19 cellular contexts compared by ENCODE assay signal in the genomic region with DNA sequence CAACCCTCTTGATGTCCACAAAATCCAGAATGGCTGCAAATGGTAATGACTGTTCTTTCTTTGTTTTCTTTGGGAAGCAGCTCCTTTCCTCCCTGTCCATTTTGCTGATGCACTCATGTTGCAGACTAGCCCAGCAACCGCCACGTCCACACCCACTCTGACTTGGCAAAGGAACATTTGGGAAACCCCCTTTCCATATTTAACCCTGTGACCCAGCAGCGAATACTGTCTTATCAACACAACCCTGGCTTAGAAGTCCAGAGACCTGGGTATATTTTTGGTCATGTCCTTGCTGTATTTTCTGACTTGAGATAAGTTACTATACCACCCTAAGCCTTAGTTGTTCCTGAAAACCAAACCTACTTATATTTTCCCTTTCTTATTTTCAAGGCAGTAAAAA. TPM values are rescaled to one million over a fixed set of nuclear protein-coding genes. Genes with fewer than 3 reads are reported as not detected.
A peak's percentile ranks its signal among the peaks of the same experiment; 100 is the strongest.
DNase-seq lines count a peak whose midpoint lies in the region; ATAC-seq and TF ChIP-seq lines count a peak whose summit lies in the region.
"Had no signal": no experiment of that assay in that cellular context is flagged by ENCODE, and none has a peak within 500 bp of the region (broad histone marks: within the 10 kb centered on the region; RNA-seq: fewer than 3 reads in every experiment).

No MANE protein-coding gene starts in this region.

- POLR2A ChIA-PET in MCF 10A (lab: Yijun Ruan, JAX) = interaction anchor here (0.6 to 1.4 kb wide), 4 partner anchors 13 to 416 kb away, joined by 3 to 5 read pairs (median 3); a partner anchor contains a TSS

- no peaks in the 10 kb centered on the region for H3K9me3 Mint-ChIP-seq in MCF 10A (ENCODE audit: unreplicated experiment)
- H3K9me3 Mint-ChIP-seq: activated naive CD8-positive, alpha-beta T cell treated with anti-CD3 and anti-CD28 coated beads, Interleukin-2, amount 50 U/mL, for 24 hours; activated T-helper 2 cell treated with anti-CD3 and anti-CD28 coated beads, Interferon-gamma antibody, Interleukin-2, Interleukin-4, amounts not matched to agents 10 μg/mL and 5 μg/mL and 100 μg/mL, durations not matched to agents 14 hours and 24 hours and 36 hours had no signal

- no peak overlapping the region for H3K27ac Mint-ChIP-seq in MCF 10A (ENCODE audit: low read depth, unreplicated experiment)
- H3K27ac Mint-ChIP-seq: activated naive CD8-positive, alpha-beta T cell treated with anti-CD3 and anti-CD28 coated beads, Interleukin-2, amount 50 U/mL, for 24 hours; activated T-helper 2 cell treated with anti-CD3 and anti-CD28 coated beads, Interferon-gamma antibody, Interleukin-2, Interleukin-4, amounts not matched to agents 10 μg/mL and 5 μg/mL and 100 μg/mL, durations not matched to agents 14 hours and 24 hours and 36 hours; naive B cell had no signal

- CTCF ChIA-PET in MCF 10A (lab: Yijun Ruan, JAX) = interaction anchor here (0.6 to 1.2 kb wide), 4 partner anchors 14 to 114 kb away, joined by 4 to 6 read pairs (median 6); no protein-coding TSS in a partner anchor

- no peak overlapping the region for H3K4me3 Mint-ChIP-seq in MCF 10A (ENCODE audit: unreplicated experiment)
- H3K4me3 Mint-ChIP-seq: activated naive CD8-positive, alpha-beta T cell treated with anti-CD3 and anti-CD28 coated beads, Interleukin-2, amount 50 U/mL, for 24 hours; naive B cell had no signal

- peaks cover 15% of the 10 kb centered on the region for H3K4me1 Mint-ChIP-seq in MCF 10A (ENCODE audit: insufficient read depth, unreplicated experiment)
- H3K4me1 Mint-ChIP-seq: activated naive CD8-positive, alpha-beta T cell treated with anti-CD3 and anti-CD28 coated beads, Interleukin-2, amount 50 U/mL, for 24 hours; naive B cell had no signal

- no peaks in the 10 kb centered on the region for H3K27me3 ChIP-seq in breast epithelium

- no TSS peak for BruUV-seq in MCF 10A (replicated peaks; lab: Mats Ljungman, UMichigan)

- H3K27me3 Mint-ChIP-seq in MCF 10A (ENCODE audit: insufficient read depth, unreplicated experiment) = peaks cover 45% of the 10 kb centered on the region

- no peaks in the 10 kb centered on the region for H3K4me1 ChIP-seq in breast epithelium

- no peak overlapping the region for H3K27ac ChIP-seq in breast epithelium
- H3K27ac ChIP-seq: C4-2B had no signal

- no peaks in the 10 kb centered on the region for H3K9me3 ChIP-seq in breast epithelium
- H3K9me3 ChIP-seq: SK-N-SH had no signal

- intact Hi-C loops in MCF 10A (cut with micrococcal nuclease) = no loop called here
- intact Hi-C loops in breast epithelium (cut with DNase I; ENCODE audit: low total_unique reads) = no loop called here

- peak; percentile 25 for DNase-seq in MCF 10A (ENCODE audit: unreplicated experiment)
- DNase-seq in breast epithelium (ENCODE audit: low spot score in 2 of 2) = no peak
- peak; percentile 10 to 58 for DNase-seq in erythroblast (lab: John Stamatoyannopoulos, UW)
- DNase-seq in kidney tubule cell (ENCODE audit: low spot score) = peak; percentile 20
- DNase-seq in stromal cell of bone marrow (ENCODE audit: low read depth) = peak; percentile 18
- no peak for DNase-seq in activated CD8-positive, alpha-beta memory T cell treated with anti-CD3 and anti-CD28 coated beads, Interleukin-2, amount 50 U/mL, for 48 hours
- no peak for DNase-seq in DMS 273 treated with DMSO at 0.1 percent for 48 hours (lab: John Stamatoyannopoulos, UW)
- DNase-seq: activated CD4-positive, CD25-positive, alpha-beta regulatory T cell treated with anti-CD3 and anti-CD28 coated beads, Interleukin-2, amount 50 U/mL, for 72 hours; activated naive CD8-positive, alpha-beta T cell treated with anti-CD3 and anti-CD28 coated beads, Interleukin-2, amount 50 U/mL, for 24 hours; caudate nucleus; DMS53; foreskin melanocyte; left colon; naive B cell; NCI-H1436 treated with DMSO at 0.1 percent for 48 hours; SK-N-SH had no signal

- no peak for TF ChIP-seq CTCF in MCF 10A (IDR thresholded peaks at IDR 0.05; ENCODE audit: unreplicated experiment)
- TF ChIP-seq CTCF in breast epithelium (IDR thresholded peaks at IDR 0.05) = no peak

- TF ChIP-seq POLR2A in breast epithelium (IDR thresholded peaks at IDR 0.05) (no peak), erythroblast (IDR thresholded peaks at IDR 0.05; ENCODE audit: low read length) (no peak)

- ATAC-seq in GM21423 (IDR thresholded peaks at IDR 0.05; ENCODE audit: unreplicated experiment) = no peak
- ATAC-seq: activated naive CD8-positive, alpha-beta T cell treated with anti-CD3 and anti-CD28 coated beads, Interleukin-2, amount 50 U/mL, for 24 hours; left colon had no signal

- H3K36me3 Mint-ChIP-seq in MCF 10A (ENCODE audit: insufficient read depth, unreplicated experiment) = no peaks in the 10 kb centered on the region
- H3K36me3 Mint-ChIP-seq: naive B cell had no signal

- no peaks in the 10 kb centered on the region for H3K36me3 ChIP-seq in breast epithelium

- no peak overlapping the region for H3K4me3 ChIP-seq in breast epithelium

RNA-seq across cellular contexts. Expression of a gene that starts 18.1 kb away (rescaled TPM):
- total RNA-seq in MCF 10A (2022) (not detected in 2 replicates), breast epithelium (10 to 100 TPM in 2 of 3 donors, 1 to 10 TPM in 1; 6.3 to 21.3 (median 21.3) TPM)

RNA-seq across cellular contexts. Expression of a gene that starts 18.3 kb away (rescaled TPM):
- total RNA-seq in MCF 10A (2022) (not detected in 2 replicates), breast epithelium (1 to 10 TPM; 2.9 to 5.6 (median 5.6) TPM)
- total RNA-seq: activated T-helper 2 cell treated with anti-CD3 and anti-CD28 coated beads, Interferon-gamma antibody, Interleukin-2, Interleukin-4, amounts not matched to agents 10 μg/mL and 5 μg/mL and 100 μg/mL, durations not matched to agents 14 hours and 24 hours and 36 hours had no signal

RNA-seq across cellular contexts. Expression of a gene that starts 38.1 kb away (rescaled TPM):
- total RNA-seq in MCF 10A (2022) = 103 and 111 TPM in 2 replicates
- total RNA-seq in breast epithelium = 10 to 100 TPM; 27.7 to 33.3 (median 30.2) TPM

RNA-seq across cellular contexts. Expression of a gene that starts 47.2 kb away (rescaled TPM):
- 0.15 and 0.21 TPM in 2 replicates for total RNA-seq in MCF 10A (2022)
- total RNA-seq in breast epithelium = 1 to 10 TPM in 1 of 3 donors, under 1 TPM in 2; 0.16 to 1.3 (median 0.73) TPM
- total RNA-seq: activated T-helper 2 cell treated with anti-CD3 and anti-CD28 coated beads, Interferon-gamma antibody, Interleukin-2, Interleukin-4, amounts not matched to agents 10 μg/mL and 5 μg/mL and 100 μg/mL, durations not matched to agents 14 hours and 24 hours and 36 hours had no signal

Comparison
In these comparisons a context has a peak if more than half of its experiments do, and no peak if none do; other contexts are left out.
1. DNase-seq: peak in MCF 10A (single experiment), erythroblast (2 of 2), kidney tubule cell (single experiment) and stromal cell of bone marrow (single experiment); none in breast epithelium (0 of 2), activated CD8-positive, alpha-beta memory T cell treated with anti-CD3 and anti-CD28 coated beads, Interleukin-2, amount 50 U/mL, for 48 hours (single experiment) and DMS 273 treated with DMSO at 0.1 percent for 48 hours (single experiment).